Comparison of ENCODE assay signal across 1 cellular context in the genomic region with DNA sequence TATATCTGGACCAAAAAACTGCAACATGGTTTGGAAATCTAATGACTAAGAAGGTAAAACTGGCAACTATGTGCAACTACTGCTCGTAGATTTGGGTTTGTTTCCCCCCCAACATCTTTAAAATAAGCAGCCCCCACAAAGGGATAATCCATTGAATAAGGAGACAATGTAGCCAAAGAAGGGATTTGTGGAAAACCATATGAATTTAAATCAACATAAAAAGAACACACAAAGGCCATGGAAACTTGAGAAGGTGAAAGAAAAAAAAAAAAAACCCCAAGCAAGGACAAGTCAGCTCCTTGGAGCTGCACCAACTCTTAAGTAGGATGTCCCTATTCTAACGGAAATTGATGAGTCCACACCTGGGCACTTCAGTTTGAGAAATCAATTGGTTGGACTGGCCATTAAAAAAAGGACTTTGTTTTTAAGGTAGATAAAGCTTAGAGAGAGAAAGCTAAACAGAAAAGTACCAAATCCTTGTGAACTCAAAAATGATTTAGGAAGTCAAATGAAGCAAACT.
TF ChIP-seq lines count a peak whose summit lies in the region.

No MANE protein-coding gene starts in this region.

TF ChIP-seq in GM23338, 12 proteins besides CTCF, POLR2A, EP300 and RAD21 (continued from another document):
- TF ChIP-seq ZNF114 (CRISPR knock-in tag; IDR thresholded peaks at IDR 0.05) = no peak
- TF ChIP-seq POLR2AphosphoS5 (IDR thresholded peaks at IDR 0.05; ENCODE audit: low read depth) = no peak
- no peak for TF ChIP-seq ZNF331 (CRISPR knock-in tag; IDR thresholded peaks at IDR 0.05; ENCODE audit: low read depth)
- TF ChIP-seq STAT1 (IDR thresholded peaks at IDR 0.05; ENCODE audit: unreplicated experiment) = no peak
- TF ChIP-seq, protein P1, sequence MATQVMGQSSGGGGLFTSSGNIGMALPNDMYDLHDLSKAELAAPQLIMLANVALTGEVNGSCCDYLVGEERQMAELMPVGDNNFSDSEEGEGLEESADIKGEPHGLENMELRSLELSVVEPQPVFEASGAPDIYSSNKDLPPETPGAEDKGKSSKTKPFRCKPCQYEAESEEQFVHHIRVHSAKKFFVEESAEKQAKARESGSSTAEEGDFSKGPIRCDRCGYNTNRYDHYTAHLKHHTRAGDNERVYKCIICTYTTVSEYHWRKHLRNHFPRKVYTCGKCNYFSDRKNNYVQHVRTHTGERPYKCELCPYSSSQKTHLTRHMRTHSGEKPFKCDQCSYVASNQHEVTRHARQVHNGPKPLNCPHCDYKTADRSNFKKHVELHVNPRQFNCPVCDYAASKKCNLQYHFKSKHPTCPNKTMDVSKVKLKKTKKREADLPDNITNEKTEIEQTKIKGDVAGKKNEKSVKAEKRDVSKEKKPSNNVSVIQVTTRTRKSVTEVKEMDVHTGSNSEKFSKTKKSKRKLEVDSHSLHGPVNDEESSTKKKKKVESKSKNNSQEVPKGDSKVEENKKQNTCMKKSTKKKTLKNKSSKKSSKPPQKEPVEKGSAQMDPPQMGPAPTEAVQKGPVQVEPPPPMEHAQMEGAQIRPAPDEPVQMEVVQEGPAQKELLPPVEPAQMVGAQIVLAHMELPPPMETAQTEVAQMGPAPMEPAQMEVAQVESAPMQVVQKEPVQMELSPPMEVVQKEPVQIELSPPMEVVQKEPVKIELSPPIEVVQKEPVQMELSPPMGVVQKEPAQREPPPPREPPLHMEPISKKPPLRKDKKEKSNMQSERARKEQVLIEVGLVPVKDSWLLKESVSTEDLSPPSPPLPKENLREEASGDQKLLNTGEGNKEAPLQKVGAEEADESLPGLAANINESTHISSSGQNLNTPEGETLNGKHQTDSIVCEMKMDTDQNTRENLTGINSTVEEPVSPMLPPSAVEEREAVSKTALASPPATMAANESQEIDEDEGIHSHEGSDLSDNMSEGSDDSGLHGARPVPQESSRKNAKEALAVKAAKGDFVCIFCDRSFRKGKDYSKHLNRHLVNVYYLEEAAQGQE (IDR thresholded peaks at IDR 0.05; ENCODE audit: unreplicated experiment) = no peak
- no peak for TF ChIP-seq NANOG (IDR thresholded peaks at IDR 0.05; ENCODE audit: borderline replicate concordance)
- no peak for TF ChIP-seq EZH2phosphoT487 (IDR thresholded peaks at IDR 0.05; ENCODE audit: unreplicated experiment)
- no peak for TF ChIP-seq CREB1 (CRISPR knock-in tag; IDR thresholded peaks at IDR 0.05; ENCODE audit: low read depth)
